8 cellular contexts compared by ENCODE assay signal in the genomic region with DNA sequence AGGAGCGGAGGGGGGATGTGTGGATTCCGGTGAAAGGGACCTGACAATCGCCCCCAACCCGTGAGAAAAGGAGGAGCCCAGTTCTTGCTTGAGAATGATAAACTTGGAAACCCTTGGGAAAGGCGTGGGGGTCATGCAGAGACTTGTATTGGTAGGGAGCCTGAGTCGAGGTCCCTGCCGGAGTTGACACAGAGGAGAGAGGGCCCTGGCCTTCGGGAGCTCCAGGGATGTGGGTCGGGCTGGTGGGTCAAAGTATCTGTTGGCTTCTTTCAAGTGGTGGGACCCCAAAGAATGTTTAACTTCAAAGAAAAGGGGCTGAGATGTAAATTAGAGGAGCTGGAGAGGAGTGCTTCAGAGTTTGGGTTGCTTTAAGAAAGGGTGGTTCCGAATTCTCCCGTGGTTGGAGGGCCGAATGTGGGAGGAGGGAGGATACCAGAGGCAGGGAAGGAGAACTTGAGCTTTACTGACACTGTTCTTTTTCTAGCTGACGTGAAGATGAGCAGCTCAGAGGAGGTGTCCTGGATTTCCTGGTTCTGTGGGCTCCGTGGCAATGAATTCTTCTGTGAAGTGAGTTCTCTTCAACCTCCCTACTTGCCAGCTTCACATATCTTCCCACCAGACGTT. TPM values are rescaled to one million over a fixed set of nuclear protein-coding genes. Genes with fewer than 3 reads are reported as not detected.
DNase-seq lines count a peak whose midpoint lies in the region; ATAC-seq and TF ChIP-seq lines count a peak whose summit lies in the region.

No MANE protein-coding gene starts in this region.

- TF ChIP-seq CTCF in endodermal cell (conservative IDR thresholded peaks at IDR 0.05) (no peak), osteoblast (IDR thresholded peaks at IDR 0.05; ENCODE audit: extremely low read depth, low read depth, low read length) (no peak)

- 14 to 19% methylated on average over 15 of the region's 15 CpGs for WGBS in endodermal cell (ENCODE audit: insufficient coverage in 1 of 2, insufficient read length in 1 of 2), 2 experiments

- no peaks in the 10 kb centered on the region for H3K27me3 ChIP-seq in CD4-positive, alpha-beta memory T cell (ENCODE audit: insufficient read depth, low read length)
- H3K27me3 ChIP-seq in NT2/D1 (ENCODE audit: insufficient read depth, insufficient read length) (no peaks in the 10 kb centered on the region), endodermal cell (ENCODE audit: control insufficient read depth, insufficient read depth, low read length, poor library complexity, severe bottlenecking) (no peaks in the 10 kb centered on the region), osteoblast (ENCODE audit: insufficient read depth, low read length) (no peaks in the 10 kb centered on the region)

- H3K4me3 ChIP-seq in CD4-positive, alpha-beta memory T cell (ENCODE audit: low read length in 2 of 2): peak overlapping the region; percentile 94 to 96
- H3K4me3 ChIP-seq in NT2/D1 (ENCODE audit: insufficient read length, low read depth): peak overlapping the region; percentile 93
- peak overlapping the region; percentile 96 for H3K4me3 ChIP-seq in endodermal cell (ENCODE audit: low read length)
- peak overlapping the region; percentile 84 for H3K4me3 ChIP-seq in osteoblast (ENCODE audit: insufficient read depth, low read length)

- H3K4me1 ChIP-seq in CD4-positive, alpha-beta memory T cell (ENCODE audit: insufficient read depth, low read length): peaks cover 52% of the 10 kb centered on the region
- peaks cover 5% of the 10 kb centered on the region for H3K4me1 ChIP-seq in NT2/D1 (ENCODE audit: insufficient read depth, insufficient read length)
- peaks cover 3% of the 10 kb centered on the region for H3K4me1 ChIP-seq in endodermal cell (ENCODE audit: control insufficient read depth, insufficient read depth, low read length)
- peaks cover 26% of the 10 kb centered on the region for H3K4me1 ChIP-seq in osteoblast (ENCODE audit: insufficient read depth, low read length)

- H3K9ac ChIP-seq in NT2/D1 (ENCODE audit: insufficient read length, low read depth): peak overlapping the region; percentile 89
- peak overlapping the region; percentile 75 for H3K9ac ChIP-seq in endodermal cell (ENCODE audit: extremely low read depth, low read length, poor library complexity, severe bottlenecking)

- H3K9me3 Mint-ChIP-seq in CD4-positive, alpha-beta memory T cell: no peaks in the 10 kb centered on the region
- H3K9me3 Mint-ChIP-seq in endodermal cell: no peaks in the 10 kb centered on the region

- POLR2A ChIA-PET in CD4-positive, alpha-beta memory T cell (lab: Charles Lee; ENCODE audit: partially characterized antibody): interaction anchor here (0.6 to 8.6 kb wide), 11 partner anchors 13 to 236 kb away, joined by 3 to 269 read pairs (median 4); a partner anchor contains a TSS

- H3K9me3 ChIP-seq in CD4-positive, alpha-beta memory T cell (ENCODE audit: control insufficient read depth in 1 of 2, low read length in 2 of 2): no peaks in the 10 kb centered on the region
- H3K9me3 ChIP-seq in NT2/D1 (ENCODE audit: insufficient read depth, low read length) (no peaks in the 10 kb centered on the region), endodermal cell (ENCODE audit: control insufficient read depth, low read length) (no peaks in the 10 kb centered on the region), osteoblast (ENCODE audit: low read depth, low read length) (no peaks in the 10 kb centered on the region)

- H2AFZ ChIP-seq in osteoblast (ENCODE audit: low read length): peak overlapping the region; percentile 61

- H3K4me2 ChIP-seq in osteoblast (ENCODE audit: insufficient read depth, low read length): peak overlapping the region; percentile 93

- peak overlapping the region; percentile 92 for H3K27ac ChIP-seq in CD4-positive, alpha-beta memory T cell (ENCODE audit: low read depth, low read length)
- H3K27ac ChIP-seq in endodermal cell (ENCODE audit: low read depth, low read length) (no peak overlapping the region), osteoblast (ENCODE audit: low read depth, low read length) (peak overlapping the region; percentile 80)

- H3K36me3 ChIP-seq in CD4-positive, alpha-beta memory T cell (ENCODE audit: insufficient read depth, low read length): peaks cover 55% of the 10 kb centered on the region
- peaks cover 74% of the 10 kb centered on the region for H3K36me3 ChIP-seq in NT2/D1 (ENCODE audit: insufficient read depth, insufficient read length, low read length)
- H3K36me3 ChIP-seq in endodermal cell (ENCODE audit: control insufficient read depth, insufficient read depth, low read length): peaks cover 68% of the 10 kb centered on the region
- H3K36me3 ChIP-seq in osteoblast (ENCODE audit: insufficient read depth, low read length): peaks cover 54% of the 10 kb centered on the region

- peaks cover 47 to 72% of the 10 kb centered on the region in 2 donors for H3K36me3 Mint-ChIP-seq in CD4-positive, alpha-beta memory T cell
- peaks cover 72% of the 10 kb centered on the region for H3K36me3 Mint-ChIP-seq in endodermal cell (ENCODE audit: low read depth)

- peaks cover 11% of the 10 kb centered on the region for H4K20me1 ChIP-seq in osteoblast (ENCODE audit: insufficient read depth, low read length)

- H3K4me3 Mint-ChIP-seq in CD4-positive, alpha-beta memory T cell: peak overlapping the region; percentile 89 to 100 (median 96)
- H3K4me3 Mint-ChIP-seq in endodermal cell: peak overlapping the region; percentile 97

- H3K27ac Mint-ChIP-seq in CD4-positive, alpha-beta memory T cell: peak overlapping the region; percentile 94 to 100 (median 99)
- peak overlapping the region; percentile 99 for H3K27ac Mint-ChIP-seq in endodermal cell

- no peaks in the 10 kb centered on the region for H3K27me3 Mint-ChIP-seq in CD4-positive, alpha-beta memory T cell
- no peaks in the 10 kb centered on the region for H3K27me3 Mint-ChIP-seq in endodermal cell (ENCODE audit: insufficient read depth)

- CTCF ChIA-PET in CD4-positive, alpha-beta memory T cell (lab: Charles Lee; ENCODE audit: partially characterized antibody): interaction anchor here (1.0 to 4.6 kb wide), 3 partner anchors 13 to 164 kb away, joined by 3 to 28 read pairs (median 3); a partner anchor contains a TSS

- DNase-seq in CD4-positive, alpha-beta memory T cell: no peak
- DNase-seq in NT2/D1 (ENCODE audit: low read depth, low spot score) (no peak), endodermal cell (no peak), osteoblast (ENCODE audit: insufficient read length, low spot score, missing footprints) (no peak), GM19240 (ENCODE audit: insufficient read length, low spot score) (no peak), germinal center (ENCODE audit: low spot score) (no peak)

- no peak for ATAC-seq in HG03025 (IDR thresholded peaks at IDR 0.05; ENCODE audit: low FRiP score, unreplicated experiment)
- ATAC-seq in HG02759 (IDR thresholded peaks at IDR 0.05; ENCODE audit: unreplicated experiment): no peak

- intact Hi-C loops in CD4-positive, alpha-beta memory T cell (cut with micrococcal nuclease): loop anchor here (5.0 to 10.0 kb wide), 2 partner anchors 231 to 1538 kb away; a partner anchor contains a TSS

- H3K79me2 ChIP-seq in osteoblast (ENCODE audit: insufficient read depth, low read length): peaks cover 59% of the 10 kb centered on the region

- peaks cover 29 to 60% (median 45%) of the 10 kb centered on the region in 4 donors for H3K4me1 Mint-ChIP-seq in CD4-positive, alpha-beta memory T cell
- H3K4me1 Mint-ChIP-seq in endodermal cell: peaks cover 24% of the 10 kb centered on the region

RNA-seq across cellular contexts. Expression of a gene that starts 0.6 kb away (rescaled TPM):
- total RNA-seq in CD4-positive, alpha-beta memory T cell: 100 to 1,000 TPM; 141 to 148 TPM
- 100 to 1,000 TPM; 183 to 232 TPM for polyA plus RNA-seq in CD4-positive, alpha-beta memory T cell
- 100 to 1,000 TPM; 155 to 171 TPM for total RNA-seq in endodermal cell
- polyA plus RNA-seq in endodermal cell (2013, experiment 1 of 2): 227 TPM
- polyA plus RNA-seq in endodermal cell (2013, experiment 2 of 2): 191 TPM
- total RNA-seq in osteoblast: 124 and 150 TPM in 2 replicates

RNA-seq across cellular contexts. Expression of a gene that starts 1.7 kb away (rescaled TPM):
- total RNA-seq in CD4-positive, alpha-beta memory T cell: 10 to 100 TPM; 25.1 to 25.5 TPM
- polyA plus RNA-seq in CD4-positive, alpha-beta memory T cell: 10 to 100 TPM; 16.7 to 19.5 TPM
- total RNA-seq in endodermal cell (10 to 100 TPM; 16.1 to 21.3 TPM), osteoblast (22.1 and 23.9 TPM in 2 replicates)
- 25.9 TPM for polyA plus RNA-seq in endodermal cell (2013, experiment 1 of 2)
- polyA plus RNA-seq in endodermal cell (2013, experiment 2 of 2): 24.4 TPM

RNA-seq across cellular contexts. Expression of a gene that starts 3.3 kb away (rescaled TPM):
- total RNA-seq in CD4-positive, alpha-beta memory T cell: 10 to 100 TPM; 39.3 to 39.8 TPM
- polyA plus RNA-seq in CD4-positive, alpha-beta memory T cell: under 1 TPM in 1 of 2 donors, not detected in 1; 0.98 TPM
- total RNA-seq in endodermal cell: 10 to 100 TPM; 13.9 to 17.0 TPM
- polyA plus RNA-seq in endodermal cell (2013, experiment 1 of 2): 19.7 TPM
- 14.6 TPM for polyA plus RNA-seq in endodermal cell (2013, experiment 2 of 2)
- 4.1 and 5.4 TPM in 2 replicates for total RNA-seq in osteoblast

RNA-seq across cellular contexts. Expression of a gene that starts 5.9 kb away (rescaled TPM):
- total RNA-seq in CD4-positive, alpha-beta memory T cell: 10 to 100 TPM; 37.5 to 39.9 TPM
- 10 to 100 TPM; 15.8 to 29.7 TPM for polyA plus RNA-seq in CD4-positive, alpha-beta memory T cell
- total RNA-seq in endodermal cell: 10 to 100 TPM; 14.0 to 14.9 TPM
- polyA plus RNA-seq in endodermal cell (2013, experiment 1 of 2): 9.6 TPM
- 9.5 TPM for polyA plus RNA-seq in endodermal cell (2013, experiment 2 of 2)
- 21.2 and 21.7 TPM in 2 replicates for total RNA-seq in osteoblast

RNA-seq across cellular contexts. Expression of a gene that starts 10.8 kb away (rescaled TPM):
- total RNA-seq in CD4-positive, alpha-beta memory T cell: 1 to 10 TPM; 1.3 to 1.5 TPM
- polyA plus RNA-seq in CD4-positive, alpha-beta memory T cell: 1 to 10 TPM; 4.9 to 5.2 TPM
- 1 to 10 TPM; 1.6 to 3.2 TPM for total RNA-seq in endodermal cell
- 6.1 TPM for polyA plus RNA-seq in endodermal cell (2013, experiment 1 of 2)
- polyA plus RNA-seq in endodermal cell (2013, experiment 2 of 2): 6.9 TPM
- total RNA-seq in osteoblast: 1.1 and 1.2 TPM in 2 replicates
